ENCODE assay signal across 1 cellular context in genomic region chr2:84723831-84724230, GRCh38.
TF ChIP-seq lines count a peak whose summit lies in the region.

No MANE protein-coding gene starts in this region.

TF ChIP-seq in GM23338, 12 proteins besides CTCF, POLR2A, EP300 and RAD21 (continued from another document):
- no peak for TF ChIP-seq ZNF462 (CRISPR knock-in tag; IDR thresholded peaks at IDR 0.05)
